Comparison of ENCODE assay signal across 1 cellular context in the genomic region with DNA sequence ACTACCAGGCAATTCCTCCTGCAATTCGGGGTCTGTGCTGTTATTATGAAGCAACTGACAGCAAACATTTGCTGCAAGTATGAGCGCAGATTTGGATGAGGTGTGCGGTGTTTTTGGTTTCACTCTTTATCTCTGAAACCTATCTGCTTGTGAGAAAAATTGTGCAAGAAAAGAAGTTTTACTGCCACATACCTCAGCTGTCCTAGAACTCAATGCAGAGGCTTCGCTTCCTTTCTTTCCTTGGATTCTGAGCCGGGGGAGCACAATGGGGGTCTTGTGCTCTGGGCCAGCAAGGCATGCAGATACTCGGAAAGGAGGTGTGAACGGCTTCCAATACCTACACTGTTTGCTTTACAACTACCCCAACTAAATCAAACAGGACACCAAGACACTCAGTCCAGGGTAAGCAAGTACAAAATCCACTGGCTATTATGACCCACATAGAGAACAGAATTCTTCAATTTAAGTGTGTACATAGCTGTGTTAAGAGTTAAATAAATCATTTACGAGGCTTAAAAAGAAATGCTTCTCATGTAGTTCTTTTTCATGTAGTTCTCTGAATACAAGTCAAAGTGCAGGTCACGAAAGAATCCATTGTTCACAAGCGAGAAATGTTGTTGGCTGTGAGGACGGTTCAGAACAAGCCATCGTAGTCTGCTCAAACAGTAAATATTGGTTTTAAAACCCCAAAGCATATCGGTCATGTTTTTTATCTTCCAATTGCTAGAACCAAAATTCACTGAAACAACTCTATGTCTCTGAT.
TF ChIP-seq lines count a peak whose summit lies in the region.

No MANE protein-coding gene starts in this region.

TF ChIP-seq in HepG2, 621 proteins besides CTCF, POLR2A, EP300 and RAD21 (continued from another document and continues in another):
- peak; percentile 30; the same call in 1 of the 2 replicates for TF ChIP-seq KDM6A (CRISPR knock-in tag; IDR thresholded peaks at IDR 0.05; ENCODE audit: low read depth)
- peak; percentile 84; the same call in 1 of the 2 replicates for TF ChIP-seq NFIC (IDR thresholded peaks at IDR 0.05; ENCODE audit: low read length)
- TF ChIP-seq MYC (CRISPR knock-in tag; IDR thresholded peaks at IDR 0.05; ENCODE audit: borderline replicate concordance): no peak
- TF ChIP-seq ZNF232 (CRISPR knock-in tag; IDR thresholded peaks at IDR 0.05; ENCODE audit: borderline replicate concordance): no peak
- TF ChIP-seq KAT7 (CRISPR knock-in tag; IDR thresholded peaks at IDR 0.05; ENCODE audit: borderline replicate concordance): no peak
- TF ChIP-seq PAX8 (CRISPR knock-in tag; IDR thresholded peaks at IDR 0.05; ENCODE audit: borderline replicate concordance): no peak
- no peak for TF ChIP-seq ZNF782 (CRISPR knock-in tag; IDR thresholded peaks at IDR 0.05; ENCODE audit: borderline replicate concordance)
- TF ChIP-seq ZKSCAN8 (CRISPR knock-in tag; IDR thresholded peaks at IDR 0.05; ENCODE audit: borderline replicate concordance): 0 out of 2 replicates have a peak, but pooled peaks have one; percentile 31
- no peak; the same call in 1 of the 2 replicates for TF ChIP-seq FOXO1 (CRISPR knock-in tag; IDR thresholded peaks at IDR 0.05)
- peak; percentile 17; the same call in 1 of the 2 replicates for TF ChIP-seq SP4 (CRISPR knock-in tag; IDR thresholded peaks at IDR 0.05)
- peak; percentile 77; the same call in 1 of the 2 replicates for TF ChIP-seq HOXD1 (CRISPR knock-in tag; IDR thresholded peaks at IDR 0.05)
- TF ChIP-seq BCL6 (CRISPR knock-in tag; IDR thresholded peaks at IDR 0.05): peak; percentile 79
- peak; percentile 60; the same call in 1 of the 2 replicates for TF ChIP-seq MIXL1 (CRISPR knock-in tag; IDR thresholded peaks at IDR 0.05)
- TF ChIP-seq, protein P1, sequence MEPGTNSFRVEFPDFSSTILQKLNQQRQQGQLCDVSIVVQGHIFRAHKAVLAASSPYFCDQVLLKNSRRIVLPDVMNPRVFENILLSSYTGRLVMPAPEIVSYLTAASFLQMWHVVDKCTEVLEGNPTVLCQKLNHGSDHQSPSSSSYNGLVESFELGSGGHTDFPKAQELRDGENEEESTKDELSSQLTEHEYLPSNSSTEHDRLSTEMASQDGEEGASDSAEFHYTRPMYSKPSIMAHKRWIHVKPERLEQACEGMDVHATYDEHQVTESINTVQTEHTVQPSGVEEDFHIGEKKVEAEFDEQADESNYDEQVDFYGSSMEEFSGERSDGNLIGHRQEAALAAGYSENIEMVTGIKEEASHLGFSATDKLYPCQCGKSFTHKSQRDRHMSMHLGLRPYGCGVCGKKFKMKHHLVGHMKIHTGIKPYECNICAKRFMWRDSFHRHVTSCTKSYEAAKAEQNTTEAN (CRISPR knock-in tag; conservative IDR thresholded peaks at IDR 0.05): peak; percentile 92
- peak; percentile 49; the same call in 1 of the 2 replicates for TF ChIP-seq HOXA5 (CRISPR knock-in tag; IDR thresholded peaks at IDR 0.05)
- TF ChIP-seq ZNF510 (CRISPR knock-in tag; IDR thresholded peaks at IDR 0.05; ENCODE audit: low read depth): no peak
- peak; percentile 69; the same call in 1 of the 2 replicates for TF ChIP-seq MAF1 (CRISPR knock-in tag; IDR thresholded peaks at IDR 0.05; ENCODE audit: borderline replicate concordance)
- TF ChIP-seq ZNF3 (CRISPR knock-in tag; IDR thresholded peaks at IDR 0.05): no peak
- TF ChIP-seq RORA (CRISPR knock-in tag; IDR thresholded peaks at IDR 0.05): 0 out of 2 replicates have a peak, but pooled peaks have one; percentile 76
- no peak for TF ChIP-seq ZNF530 (CRISPR knock-in tag; IDR thresholded peaks at IDR 0.05; ENCODE audit: low read depth)
- TF ChIP-seq ZNF850 (CRISPR knock-in tag; conservative IDR thresholded peaks at IDR 0.05): no peak
- TF ChIP-seq GABPB1 (CRISPR knock-in tag; IDR thresholded peaks at IDR 0.05): no peak
- TF ChIP-seq RFX5 (IDR thresholded peaks at IDR 0.05; ENCODE audit: low read depth, low read length): no peak
- no peak for TF ChIP-seq ZNF713 (CRISPR knock-in tag; IDR thresholded peaks at IDR 0.05)
- no peak for TF ChIP-seq SMARCE1 (IDR thresholded peaks at IDR 0.05; ENCODE audit: borderline replicate concordance)
- no peak for TF ChIP-seq ZNF446 (CRISPR knock-in tag; IDR thresholded peaks at IDR 0.05)
- peak; percentile 74 for TF ChIP-seq ZNF264 (CRISPR knock-in tag; IDR thresholded peaks at IDR 0.05)
- TF ChIP-seq FOXA1 (IDR thresholded peaks at IDR 0.05): peak; percentile 56
- TF ChIP-seq FOXA1 (CRISPR knock-in tag; IDR thresholded peaks at IDR 0.05): peak; percentile 78
- TF ChIP-seq, protein P2, sequence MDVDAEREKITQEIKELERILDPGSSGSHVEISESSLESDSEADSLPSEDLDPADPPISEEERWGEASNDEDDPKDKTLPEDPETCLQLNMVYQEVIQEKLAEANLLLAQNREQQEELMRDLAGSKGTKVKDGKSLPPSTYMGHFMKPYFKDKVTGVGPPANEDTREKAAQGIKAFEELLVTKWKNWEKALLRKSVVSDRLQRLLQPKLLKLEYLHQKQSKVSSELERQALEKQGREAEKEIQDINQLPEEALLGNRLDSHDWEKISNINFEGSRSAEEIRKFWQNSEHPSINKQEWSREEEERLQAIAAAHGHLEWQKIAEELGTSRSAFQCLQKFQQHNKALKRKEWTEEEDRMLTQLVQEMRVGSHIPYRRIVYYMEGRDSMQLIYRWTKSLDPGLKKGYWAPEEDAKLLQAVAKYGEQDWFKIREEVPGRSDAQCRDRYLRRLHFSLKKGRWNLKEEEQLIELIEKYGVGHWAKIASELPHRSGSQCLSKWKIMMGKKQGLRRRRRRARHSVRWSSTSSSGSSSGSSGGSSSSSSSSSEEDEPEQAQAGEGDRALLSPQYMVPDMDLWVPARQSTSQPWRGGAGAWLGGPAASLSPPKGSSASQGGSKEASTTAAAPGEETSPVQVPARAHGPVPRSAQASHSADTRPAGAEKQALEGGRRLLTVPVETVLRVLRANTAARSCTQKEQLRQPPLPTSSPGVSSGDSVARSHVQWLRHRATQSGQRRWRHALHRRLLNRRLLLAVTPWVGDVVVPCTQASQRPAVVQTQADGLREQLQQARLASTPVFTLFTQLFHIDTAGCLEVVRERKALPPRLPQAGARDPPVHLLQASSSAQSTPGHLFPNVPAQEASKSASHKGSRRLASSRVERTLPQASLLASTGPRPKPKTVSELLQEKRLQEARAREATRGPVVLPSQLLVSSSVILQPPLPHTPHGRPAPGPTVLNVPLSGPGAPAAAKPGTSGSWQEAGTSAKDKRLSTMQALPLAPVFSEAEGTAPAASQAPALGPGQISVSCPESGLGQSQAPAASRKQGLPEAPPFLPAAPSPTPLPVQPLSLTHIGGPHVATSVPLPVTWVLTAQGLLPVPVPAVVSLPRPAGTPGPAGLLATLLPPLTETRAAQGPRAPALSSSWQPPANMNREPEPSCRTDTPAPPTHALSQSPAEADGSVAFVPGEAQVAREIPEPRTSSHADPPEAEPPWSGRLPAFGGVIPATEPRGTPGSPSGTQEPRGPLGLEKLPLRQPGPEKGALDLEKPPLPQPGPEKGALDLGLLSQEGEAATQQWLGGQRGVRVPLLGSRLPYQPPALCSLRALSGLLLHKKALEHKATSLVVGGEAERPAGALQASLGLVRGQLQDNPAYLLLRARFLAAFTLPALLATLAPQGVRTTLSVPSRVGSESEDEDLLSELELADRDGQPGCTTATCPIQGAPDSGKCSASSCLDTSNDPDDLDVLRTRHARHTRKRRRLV (CRISPR knock-in tag; IDR thresholded peaks at IDR 0.05): no peak
- TF ChIP-seq, protein P3, sequence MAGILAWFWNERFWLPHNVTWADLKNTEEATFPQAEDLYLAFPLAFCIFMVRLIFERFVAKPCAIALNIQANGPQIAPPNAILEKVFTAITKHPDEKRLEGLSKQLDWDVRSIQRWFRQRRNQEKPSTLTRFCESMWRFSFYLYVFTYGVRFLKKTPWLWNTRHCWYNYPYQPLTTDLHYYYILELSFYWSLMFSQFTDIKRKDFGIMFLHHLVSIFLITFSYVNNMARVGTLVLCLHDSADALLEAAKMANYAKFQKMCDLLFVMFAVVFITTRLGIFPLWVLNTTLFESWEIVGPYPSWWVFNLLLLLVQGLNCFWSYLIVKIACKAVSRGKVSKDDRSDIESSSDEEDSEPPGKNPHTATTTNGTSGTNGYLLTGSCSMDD (CRISPR knock-in tag; IDR thresholded peaks at IDR 0.05): no peak
- TF ChIP-seq ZNF160 (CRISPR knock-in tag; IDR thresholded peaks at IDR 0.05): no peak
- TF ChIP-seq TCF7L2 (IDR thresholded peaks at IDR 0.05; ENCODE audit: low read depth, low read length): peak; percentile 78
- TF ChIP-seq KAT2B (IDR thresholded peaks at IDR 0.05; ENCODE audit: borderline replicate concordance, low read depth, low read length): no peak
- TF ChIP-seq, protein P4, sequence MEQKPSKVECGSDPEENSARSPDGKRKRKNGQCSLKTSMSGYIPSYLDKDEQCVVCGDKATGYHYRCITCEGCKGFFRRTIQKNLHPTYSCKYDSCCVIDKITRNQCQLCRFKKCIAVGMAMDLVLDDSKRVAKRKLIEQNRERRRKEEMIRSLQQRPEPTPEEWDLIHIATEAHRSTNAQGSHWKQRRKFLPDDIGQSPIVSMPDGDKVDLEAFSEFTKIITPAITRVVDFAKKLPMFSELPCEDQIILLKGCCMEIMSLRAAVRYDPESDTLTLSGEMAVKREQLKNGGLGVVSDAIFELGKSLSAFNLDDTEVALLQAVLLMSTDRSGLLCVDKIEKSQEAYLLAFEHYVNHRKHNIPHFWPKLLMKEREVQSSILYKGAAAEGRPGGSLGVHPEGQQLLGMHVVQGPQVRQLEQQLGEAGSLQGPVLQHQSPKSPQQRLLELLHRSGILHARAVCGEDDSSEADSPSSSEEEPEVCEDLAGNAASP (CRISPR knock-in tag; IDR thresholded peaks at IDR 0.05; ENCODE audit: borderline replicate concordance): peak; percentile 76; the same call in 1 of the 2 replicates
- TF ChIP-seq HNRNPUL1 (IDR thresholded peaks at IDR 0.05; ENCODE audit: low read depth, low read length): no peak
- no peak for TF ChIP-seq DR1 (CRISPR knock-in tag; IDR thresholded peaks at IDR 0.05)
- TF ChIP-seq, protein P5, sequence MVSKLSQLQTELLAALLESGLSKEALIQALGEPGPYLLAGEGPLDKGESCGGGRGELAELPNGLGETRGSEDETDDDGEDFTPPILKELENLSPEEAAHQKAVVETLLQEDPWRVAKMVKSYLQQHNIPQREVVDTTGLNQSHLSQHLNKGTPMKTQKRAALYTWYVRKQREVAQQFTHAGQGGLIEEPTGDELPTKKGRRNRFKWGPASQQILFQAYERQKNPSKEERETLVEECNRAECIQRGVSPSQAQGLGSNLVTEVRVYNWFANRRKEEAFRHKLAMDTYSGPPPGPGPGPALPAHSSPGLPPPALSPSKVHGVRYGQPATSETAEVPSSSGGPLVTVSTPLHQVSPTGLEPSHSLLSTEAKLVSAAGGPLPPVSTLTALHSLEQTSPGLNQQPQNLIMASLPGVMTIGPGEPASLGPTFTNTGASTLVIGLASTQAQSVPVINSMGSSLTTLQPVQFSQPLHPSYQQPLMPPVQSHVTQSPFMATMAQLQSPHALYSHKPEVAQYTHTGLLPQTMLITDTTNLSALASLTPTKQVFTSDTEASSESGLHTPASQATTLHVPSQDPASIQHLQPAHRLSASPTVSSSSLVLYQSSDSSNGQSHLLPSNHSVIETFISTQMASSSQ (IDR thresholded peaks at IDR 0.05; ENCODE audit: low read depth): peak; percentile 92
- TF ChIP-seq, protein P5 (CRISPR knock-in tag; IDR thresholded peaks at IDR 0.05; ENCODE audit: borderline replicate concordance): peak; percentile 93
- TF ChIP-seq ZFP1 (CRISPR knock-in tag; IDR thresholded peaks at IDR 0.05): no peak
- TF ChIP-seq HDAC2 (CRISPR knock-in tag; IDR thresholded peaks at IDR 0.05): peak; percentile 85
- TF ChIP-seq THAP11 (CRISPR knock-in tag; IDR thresholded peaks at IDR 0.05): peak; percentile 10; the same call in 1 of the 2 replicates
- TF ChIP-seq SRSF9 (IDR thresholded peaks at IDR 0.05; ENCODE audit: borderline replicate concordance, insufficient read depth, low read depth, low read length, poor library complexity, severe bottlenecking): no peak
- TF ChIP-seq ZNF878 (CRISPR knock-in tag; IDR thresholded peaks at IDR 0.05): no peak
- peak; percentile 50 for TF ChIP-seq RCOR2 (CRISPR knock-in tag; IDR thresholded peaks at IDR 0.05)
- peak; percentile 89 for TF ChIP-seq ZBTB7B (CRISPR knock-in tag; IDR thresholded peaks at IDR 0.05)
- TF ChIP-seq SNRNP70 (IDR thresholded peaks at IDR 0.05; ENCODE audit: low read depth, low read length): no peak
- TF ChIP-seq, protein P6, sequence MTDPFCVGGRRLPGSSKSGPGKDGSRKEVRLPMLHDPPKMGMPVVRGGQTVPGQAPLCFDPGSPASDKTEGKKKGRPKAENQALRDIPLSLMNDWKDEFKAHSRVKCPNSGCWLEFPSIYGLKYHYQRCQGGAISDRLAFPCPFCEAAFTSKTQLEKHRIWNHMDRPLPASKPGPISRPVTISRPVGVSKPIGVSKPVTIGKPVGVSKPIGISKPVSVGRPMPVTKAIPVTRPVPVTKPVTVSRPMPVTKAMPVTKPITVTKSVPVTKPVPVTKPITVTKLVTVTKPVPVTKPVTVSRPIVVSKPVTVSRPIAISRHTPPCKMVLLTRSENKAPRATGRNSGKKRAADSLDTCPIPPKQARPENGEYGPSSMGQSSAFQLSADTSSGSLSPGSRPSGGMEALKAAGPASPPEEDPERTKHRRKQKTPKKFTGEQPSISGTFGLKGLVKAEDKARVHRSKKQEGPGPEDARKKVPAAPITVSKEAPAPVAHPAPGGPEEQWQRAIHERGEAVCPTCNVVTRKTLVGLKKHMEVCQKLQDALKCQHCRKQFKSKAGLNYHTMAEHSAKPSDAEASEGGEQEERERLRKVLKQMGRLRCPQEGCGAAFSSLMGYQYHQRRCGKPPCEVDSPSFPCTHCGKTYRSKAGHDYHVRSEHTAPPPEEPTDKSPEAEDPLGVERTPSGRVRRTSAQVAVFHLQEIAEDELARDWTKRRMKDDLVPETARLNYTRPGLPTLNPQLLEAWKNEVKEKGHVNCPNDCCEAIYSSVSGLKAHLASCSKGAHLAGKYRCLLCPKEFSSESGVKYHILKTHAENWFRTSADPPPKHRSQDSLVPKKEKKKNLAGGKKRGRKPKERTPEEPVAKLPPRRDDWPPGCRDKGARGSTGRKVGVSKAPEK (CRISPR knock-in tag; IDR thresholded peaks at IDR 0.05; ENCODE audit: borderline replicate concordance): no peak
- no peak for TF ChIP-seq ZNF678 (CRISPR knock-in tag; IDR thresholded peaks at IDR 0.05)
